Comparison of ENCODE assay signal across 9 cellular contexts in genomic region chr5:83720805-83721431, GRCh38. TPM values are rescaled to one million over a fixed set of nuclear protein-coding genes. Genes with fewer than 3 reads are reported as not detected.
DNase-seq lines count a peak whose midpoint lies in the region; ATAC-seq, FAIRE-seq and TF ChIP-seq lines count a peak whose summit lies in the region.
"Had no signal": no experiment of that assay in that cellular context is flagged by ENCODE, and none has a peak within 500 bp of the region (broad histone marks: within the 10 kb centered on the region; RNA-seq: fewer than 3 reads in every experiment).

Gene HAPLN1, minus strand, starts transcription at chr5:83720855. Its CDS starts 47,332 bp downstream, at chr5:83673523.

- intact Hi-C loops in endothelial cell of umbilical vein (cut with micrococcal nuclease): loop anchor here (5.0 kb wide), 2 partner anchors 311 to 366 kb away; no protein-coding TSS in a partner anchor

- H2AFZ ChIP-seq in endothelial cell of umbilical vein (ENCODE audit: low read depth, low read length) (peak within 1 kb of the TSS; percentile 89), neural cell (ENCODE audit: low read depth, low read length) (no peak within 1 kb of the TSS)

- TF ChIP-seq RAD21 in neural cell (conservative IDR thresholded peaks at IDR 0.05): no peak

- no peak for TF ChIP-seq EP300 in neural cell (conservative IDR thresholded peaks at IDR 0.05; ENCODE audit: poor library complexity, severe bottlenecking)

- peak within 1 kb of the TSS; percentile 5 for H3K9ac ChIP-seq in endothelial cell of umbilical vein (replicated peaks; ENCODE audit: extremely low read depth, insufficient read depth, low read length)
- H3K9ac ChIP-seq in neural cell (ENCODE audit: low read length): no peak within 1 kb of the TSS

- H3K27me3 ChIP-seq in endothelial cell of umbilical vein (ENCODE audit: control insufficient read depth in 2 of 2, insufficient read depth in 2 of 2, low read length in 2 of 2): peaks cover 4 to 6% of the 10 kb centered on the region in 2 experiments
- H3K27me3 ChIP-seq in neural cell (ENCODE audit: insufficient read depth, low read depth, low read length): peaks cover 19% of the 10 kb centered on the region

- ATAC-seq in GM21390 (IDR thresholded peaks at IDR 0.05; ENCODE audit: unreplicated experiment): no peak
- no peak for ATAC-seq in GM19035 (IDR thresholded peaks at IDR 0.05; ENCODE audit: unreplicated experiment)

- no peaks in the 10 kb centered on the region for H3K9me2 ChIP-seq in neural cell (ENCODE audit: insufficient read depth, low read length)

- H3K36me3 ChIP-seq in endothelial cell of umbilical vein (ENCODE audit: control insufficient read depth in 2 of 2, extremely low read depth in 1 of 2, insufficient read depth in 2 of 2, low read length in 2 of 2) (no peaks in the 10 kb centered on the region), neural cell (ENCODE audit: insufficient read depth, low read length) (no peaks in the 10 kb centered on the region)

- no peak for TF ChIP-seq CTCF in endothelial cell of umbilical vein (IDR thresholded peaks at IDR 0.05; ENCODE audit: extremely low read depth in 1 of 2, insufficient read depth in 1 of 2, low read depth in 1 of 2, low read length in 2 of 2)
- TF ChIP-seq CTCF in neural cell (IDR thresholded peaks at IDR 0.05; ENCODE audit: poor library complexity, severe bottlenecking): no peak

- H3K4me2 ChIP-seq in endothelial cell of umbilical vein (ENCODE audit: insufficient read depth, low read length): peak within 1 kb of the TSS; percentile 90
- no peak within 1 kb of the TSS for H3K4me2 ChIP-seq in neural cell (ENCODE audit: low read length)

- no peaks in the 10 kb centered on the region for H3K9me1 ChIP-seq in endothelial cell of umbilical vein (replicated peaks; ENCODE audit: control insufficient read depth, extremely low read depth, insufficient read depth, low read length)

- no peak for FAIRE-seq in endothelial cell of umbilical vein (lab: Jason Lieb, UNC)

- H3K27ac ChIP-seq in endothelial cell of umbilical vein (ENCODE audit: insufficient read depth, low read depth, low read length) (no peak within 1 kb of the TSS), neural cell (ENCODE audit: low read length) (no peak within 1 kb of the TSS)

- peak; percentile 31 for DNase-seq in AG20443 (ENCODE audit: low spot score)
- peak; percentile 12 for DNase-seq in NCI-H2227 (lab: John Stamatoyannopoulos, UW; ENCODE audit: unreplicated experiment)
- no peak for DNase-seq in endothelial cell of umbilical vein (ENCODE audit: low read depth, low spot score)
- DNase-seq in central memory CD4-positive, alpha-beta T cell: no peak
- DNase-seq in NCI-H1417 treated with DMSO at 0.1 percent for 48 hours (lab: John Stamatoyannopoulos, UW): no peak

- no peaks in the 10 kb centered on the region for H3K79me2 ChIP-seq in endothelial cell of umbilical vein (ENCODE audit: control insufficient read depth, insufficient read depth, low read length)
- no peaks in the 10 kb centered on the region for H3K79me2 ChIP-seq in neural cell (replicated peaks; ENCODE audit: insufficient read depth, low read length)

- H3F3A ChIP-seq in neural cell (ENCODE audit: insufficient read depth, low read length, poor library complexity, severe bottlenecking): no peaks in the 10 kb centered on the region

- peaks cover 4% of the 10 kb centered on the region for H3K4me1 ChIP-seq in endothelial cell of umbilical vein (ENCODE audit: control insufficient read depth, extremely low read depth, insufficient read depth, low read length)

- CTCF ChIA-PET in endothelial cell of umbilical vein (lab: Charles Lee): interaction anchor here (0.7 to 2.8 kb wide), 5 partner anchors 9 to 1798 kb away, joined by 3 to 14 read pairs (median 5); no protein-coding TSS in a partner anchor

- H4K20me1 ChIP-seq in endothelial cell of umbilical vein (replicated peaks; ENCODE audit: control insufficient read depth, extremely low read depth, insufficient read depth, low read length) (no peaks in the 10 kb centered on the region), neural cell (ENCODE audit: insufficient read depth) (no peaks in the 10 kb centered on the region)

- H3K4me3 ChIP-seq in endothelial cell of umbilical vein (replicated peaks in 1 of 3; ENCODE audit: insufficient read depth in 1 of 3, low read depth in 1 of 3, low read length in 3 of 3): peak within 1 kb of the TSS; percentile 21 to 61 (median 47)
- H3K4me3 ChIP-seq in neural cell (ENCODE audit: low read length): peak within 1 kb of the TSS; percentile 72

- no peak for TF ChIP-seq POLR2A in endothelial cell of umbilical vein (IDR thresholded peaks at IDR 0.05; ENCODE audit: low read depth, low read length)

- POLR2A ChIA-PET in endothelial cell of umbilical vein (lab: Charles Lee): no interaction called here

- H3K9me3 ChIP-seq in endothelial cell of umbilical vein (replicated peaks; ENCODE audit: control insufficient read depth, insufficient read depth, low read length) (no peaks in the 10 kb centered on the region), neural cell (ENCODE audit: low read length) (no peaks in the 10 kb centered on the region)

- BruUV-seq in endothelial cell of umbilical vein (replicated peaks; lab: Mats Ljungman, UMichigan): no TSS peak

- dilution Hi-C loops in endothelial cell of umbilical vein (cut with MboI; ENCODE audit: extremely low pct_ligation_motif_present, low sequenced_read_pairs): no loop called here

TF ChIP-seq in endothelial cell of umbilical vein, 7 proteins besides CTCF, POLR2A, EP300 and RAD21:
- no peak for TF ChIP-seq EZH2 (IDR thresholded peaks at IDR 0.05; ENCODE audit: borderline replicate concordance, low read depth, low read length, severe bottlenecking)
- no peak for TF ChIP-seq FOS (IDR thresholded peaks at IDR 0.05; ENCODE audit: borderline replicate concordance, insufficient read depth, low read length)
- no peak for TF ChIP-seq JUN (IDR thresholded peaks at IDR 0.05; ENCODE audit: borderline replicate concordance, insufficient read depth, insufficient read length, low read depth)
- TF ChIP-seq POLR2AphosphoS5 (IDR thresholded peaks at IDR 0.05; ENCODE audit: insufficient read depth, low read depth, low read length): no peak
- no peak for TF ChIP-seq GATA2 (IDR thresholded peaks at IDR 0.05; ENCODE audit: insufficient read depth, insufficient read length, low read depth, low read length)
- no peak for TF ChIP-seq MAX (IDR thresholded peaks at IDR 0.05; ENCODE audit: insufficient read depth, insufficient read length)
- TF ChIP-seq MYC (IDR thresholded peaks at IDR 0.05; ENCODE audit: low read depth, low read length): no peak

TF ChIP-seq in neural cell, 6 proteins besides CTCF, POLR2A, EP300 and RAD21:
- TF ChIP-seq MXI1 (conservative IDR thresholded peaks at IDR 0.05; ENCODE audit: poor library complexity, severe bottlenecking) (no peak), SMC3 (conservative IDR thresholded peaks at IDR 0.05; ENCODE audit: poor library complexity) (no peak), EZH2 (IDR thresholded peaks at IDR 0.05; ENCODE audit: borderline replicate concordance, insufficient read depth, low read length, poor library complexity, severe bottlenecking) (no peak), POLR2AphosphoS5 (IDR thresholded peaks at IDR 0.05) (no peak), TAF1 (IDR thresholded peaks at IDR 0.05; ENCODE audit: low read depth) (no peak), REST (IDR thresholded peaks at IDR 0.05; ENCODE audit: borderline replicate concordance) (no peak)

RNA-seq across cellular contexts. Expression of gene HAPLN1, which starts in this region (rescaled TPM):
- not detected in 2 replicates for total RNA-seq in endothelial cell of umbilical vein
- polyA plus RNA-seq in endothelial cell of umbilical vein (0.04 and 0.14 TPM in 2 replicates), neural cell (0.10 TPM in 2 replicates)
- polyA plus RNA-seq in endothelial cell of umbilical vein (2011; cell fraction: cytosol; rRNA removed): 0.14 and 0.21 TPM in 2 replicates
- 0.15 TPM in 1 of 2 replicates, not detected in the other for polyA plus RNA-seq in endothelial cell of umbilical vein (2011; cell fraction: nucleus; rRNA removed)
- polyA plus RNA-seq in endothelial cell of umbilical vein (2012): 0.37 and 0.74 TPM in 2 replicates
- polyA minus RNA-seq in endothelial cell of umbilical vein (0.85 and 1.4 TPM in 2 replicates), neural cell (0.24 TPM in 1 of 2 replicates, not detected in the other)
- not detected for polyA minus RNA-seq in endothelial cell of umbilical vein (2011; cell fraction: cytosol; rRNA and poly(A)+ RNA removed)
- 0.05 TPM in 1 of 2 replicates, not detected in the other for polyA minus RNA-seq in endothelial cell of umbilical vein (2011; cell fraction: nucleus; rRNA and poly(A)+ RNA removed)
- total RNA-seq: dermis microvascular lymphatic vessel endothelial cell had no signal

Comparison
In these comparisons a context has a peak if more than half of its experiments do, and no peak if none do; other contexts are left out.
1. DNase-seq: peak in AG20443 (single experiment) and NCI-H2227 (single experiment); none in endothelial cell of umbilical vein (single experiment), central memory CD4-positive, alpha-beta T cell (single experiment) and NCI-H1417 treated with DMSO at 0.1 percent for 48 hours (single experiment).